In genomic region chr2:174765576-174765975, GRCh38 we compare ENCODE assay signal across 1 cellular context.
TF ChIP-seq lines count a peak whose summit lies in the region.

No MANE protein-coding gene starts in this region.

TF ChIP-seq in H1, 55 proteins besides CTCF, POLR2A, EP300 and RAD21 (continued from another document):
- TF ChIP-seq USF2 (IDR thresholded peaks at IDR 0.05; ENCODE audit: low read length) (no peak), MAFK (IDR thresholded peaks at IDR 0.05; ENCODE audit: low read depth, low read length) (no peak), TCF12 (IDR thresholded peaks at IDR 0.05; ENCODE audit: low read depth, low read length) (no peak), HDAC6 (IDR thresholded peaks at IDR 0.05; ENCODE audit: low read depth, low read length) (no peak)
